Comparison of ENCODE assay signal across 13 cellular contexts in the genomic region with DNA sequence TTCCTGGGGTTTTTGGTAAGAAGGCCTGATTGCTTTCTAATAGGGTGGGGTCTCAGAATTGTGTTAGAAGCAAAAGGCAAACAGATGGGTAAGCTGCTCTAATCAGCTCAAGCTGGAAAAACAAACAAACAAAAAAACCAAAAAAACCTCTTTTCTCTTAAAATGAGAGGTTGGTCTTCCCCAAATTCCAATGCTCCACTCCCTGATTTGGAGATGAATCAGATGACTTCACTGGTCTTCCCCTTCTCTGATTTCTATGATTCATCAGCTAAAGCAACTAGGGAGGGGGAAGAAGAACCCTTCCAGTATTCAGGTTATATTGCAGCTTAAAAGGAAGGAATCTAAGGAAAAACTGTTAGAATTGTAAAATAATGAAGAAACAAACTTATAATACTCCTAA. TPM values are rescaled to one million over a fixed set of nuclear protein-coding genes. Genes with fewer than 3 reads are reported as not detected.
DNase-seq lines count a peak whose midpoint lies in the region; ATAC-seq, FAIRE-seq and TF ChIP-seq lines count a peak whose summit lies in the region.
"Had no signal": no experiment of that assay in that cellular context is flagged by ENCODE, and none has a peak within 500 bp of the region (broad histone marks: within the 10 kb centered on the region; RNA-seq: fewer than 3 reads in every experiment).

No MANE protein-coding gene starts in this region.

- FAIRE-seq in A549 (lab: Jason Lieb, UNC) = peak; percentile 98

- H3K36me3 ChIP-seq in mammary epithelial cell (ENCODE audit: insufficient read depth, low read length) (no peaks in the 10 kb centered on the region), left lung (no peaks in the 10 kb centered on the region)
- H3K36me3 ChIP-seq: BLaER1, esophagus muscularis mucosa, WERI-Rb-1 had no signal

- H3K27me3 ChIP-seq in mammary epithelial cell (ENCODE audit: insufficient read depth, low read length) = no peaks in the 10 kb centered on the region
- H3K27me3 ChIP-seq in left lung = no peaks in the 10 kb centered on the region
- H3K27me3 ChIP-seq: BLaER1, esophagus muscularis mucosa had no signal

- H3K4me1 ChIP-seq in A549 (peaks cover 61% of the 10 kb centered on the region), mammary epithelial cell (ENCODE audit: insufficient read depth, low read length) (peaks cover 39% of the 10 kb centered on the region), left lung (peaks cover 18 to 31% of the 10 kb centered on the region in 2 donors)

- no peak for TF ChIP-seq POLR2A in A549 (IDR thresholded peaks at IDR 0.05; ENCODE audit: low read length)

- peak overlapping the region; percentile 90 for H3K27ac ChIP-seq in A549
- H3K27ac ChIP-seq in mammary epithelial cell (ENCODE audit: insufficient read depth, low read depth, low read length) = peak overlapping the region; percentile 100
- H3K27ac ChIP-seq in left lung = peak overlapping the region; percentile 47 to 72
- H3K27ac ChIP-seq: BLaER1, WERI-Rb-1 had no signal

- TF ChIP-seq CTCF in A549 (IDR thresholded peaks at IDR 0.05) = no peak
- no peak for TF ChIP-seq CTCF in mammary epithelial cell (conservative IDR thresholded peaks at IDR 0.05 in 1 of 2, IDR thresholded peaks at IDR 0.05 in 1 of 2; ENCODE audit: extremely low read depth in 1 of 2, insufficient read depth in 1 of 2, low read depth in 1 of 2, low read length in 2 of 2)
- TF ChIP-seq CTCF in left lung (IDR thresholded peaks at IDR 0.05) = no peak

- H3K79me2 ChIP-seq in mammary epithelial cell (ENCODE audit: insufficient read depth, low read length) = peaks cover 5% of the 10 kb centered on the region

- H3K9ac ChIP-seq in mammary epithelial cell (ENCODE audit: insufficient read depth, low read length) = peak overlapping the region; percentile 62
- H3K9ac ChIP-seq: BLaER1 had no signal

- TF ChIP-seq EP300 in A549 (IDR thresholded peaks at IDR 0.05) = peak in 1 of 2 experiments; percentile 78; a peak in 2 of 5 replicates

- no peak overlapping the region for H3K4me3 ChIP-seq in A549
- H3K4me3 ChIP-seq in mammary epithelial cell (replicated peaks in 1 of 3; ENCODE audit: insufficient read depth in 1 of 3, low read depth in 2 of 3, low read length in 3 of 3) = peak overlapping the region in 1 of 3 experiments; percentile 28
- H3K4me3 ChIP-seq in left lung = no peak overlapping the region
- H3K4me3 ChIP-seq: BLaER1, esophagus muscularis mucosa had no signal

- TF ChIP-seq RAD21 in A549 (conservative IDR thresholded peaks at IDR 0.05 in 1 of 2, IDR thresholded peaks at IDR 0.05 in 1 of 2) = peak in 1 of 2 experiments; percentile 9; a peak in 1 of 5 replicates

- no TSS peak for BruUV-seq in mammary epithelial cell (replicated peaks; lab: Mats Ljungman, UMichigan)

- CTCF ChIA-PET in A549 (lab: Yijun Ruan, JAX) (interaction anchor here (0.7 to 4.5 kb wide), 7 partner anchors 9 to 46 kb away, joined by 3 to 20 read pairs (median 4); a partner anchor contains a TSS), mammary epithelial cell (lab: Charles Lee; ENCODE audit: low non-redundant PET) (interaction anchor here (0.5 kb wide), 1 partner anchor 36 kb away, joined by 4 read pairs; no protein-coding TSS in a partner anchor)

- no peaks in the 10 kb centered on the region for H3K9me3 ChIP-seq in A549
- no peaks in the 10 kb centered on the region for H3K9me3 ChIP-seq in mammary epithelial cell (replicated peaks; ENCODE audit: insufficient read depth, low read length)
- no peaks in the 10 kb centered on the region for H3K9me3 ChIP-seq in left lung
- H3K9me3 ChIP-seq: BLaER1, esophagus muscularis mucosa had no signal

- H2AFZ ChIP-seq in mammary epithelial cell (ENCODE audit: low read depth, low read length) = no peak overlapping the region

- intact Hi-C loops in mammary epithelial cell (cut with micrococcal nuclease) (no loop called here), left lung (cut with DNase I) (no loop called here)

- H4K20me1 ChIP-seq in mammary epithelial cell (ENCODE audit: insufficient read depth, low read length) = no peaks in the 10 kb centered on the region
- H4K20me1 ChIP-seq: BLaER1 had no signal

- dilution Hi-C loops in mammary epithelial cell (cut with HindIII; ENCODE audit: low sequenced_read_pairs) = no loop called here

- ATAC-seq in A549 = peak; percentile 82
- peak; percentile 72 for ATAC-seq in left lung
- ATAC-seq in GM18511 (IDR thresholded peaks at IDR 0.05; ENCODE audit: unreplicated experiment) = no peak

- POLR2A ChIA-PET in A549 (lab: Yijun Ruan, JAX) = interaction anchor here (0.6 to 4.7 kb wide), 6 partner anchors 12 to 45 kb away, joined by 3 to 152 read pairs (median 4); a partner anchor contains a TSS

- DNase-seq in A549 (ENCODE audit: low read depth in 1 of 2, low spot score in 1 of 2) (peak; percentile 93 to 98), HT1080 (ENCODE audit: low read depth) (peak; percentile 80), mammary epithelial cell (peak; percentile 84), left lung (no peak), anterior cingulate cortex (lab: John Stamatoyannopoulos, UW) (no peak), ureter (ENCODE audit: low spot score) (no peak)
- no peak for DNase-seq in effector CD4-positive, alpha-beta T cell
- DNase-seq: activated naive CD4-positive, alpha-beta T cell treated with anti-CD3 and anti-CD28 coated beads, Interleukin-2, amount 10 ng/mL, durations not matched to agents 7 days and 5 days; NCI-H345; WERI-Rb-1 had no signal

- H3K4me2 ChIP-seq in A549 (peak overlapping the region; percentile 81), mammary epithelial cell (ENCODE audit: insufficient read depth, low read depth, low read length) (peak overlapping the region; percentile 57)
- H3K4me2 ChIP-seq: BLaER1 had no signal

- in situ Hi-C loops in mammary epithelial cell (cut with MboI; ENCODE audit: low sequenced_read_pairs in 2 of 2) = no loop called here

TF ChIP-seq in A549, 52 proteins besides CTCF, POLR2A, EP300 and RAD21 (continues in another document):
- no peak for TF ChIP-seq EHF (CRISPR knock-in tag; IDR thresholded peaks at IDR 0.05)
- no peak for TF ChIP-seq FOXS1 (CRISPR knock-in tag; IDR thresholded peaks at IDR 0.05)
- no peak for TF ChIP-seq MAZ (IDR thresholded peaks at IDR 0.05; ENCODE audit: borderline replicate concordance, low read depth, low read length)
- TF ChIP-seq, protein P1, sequence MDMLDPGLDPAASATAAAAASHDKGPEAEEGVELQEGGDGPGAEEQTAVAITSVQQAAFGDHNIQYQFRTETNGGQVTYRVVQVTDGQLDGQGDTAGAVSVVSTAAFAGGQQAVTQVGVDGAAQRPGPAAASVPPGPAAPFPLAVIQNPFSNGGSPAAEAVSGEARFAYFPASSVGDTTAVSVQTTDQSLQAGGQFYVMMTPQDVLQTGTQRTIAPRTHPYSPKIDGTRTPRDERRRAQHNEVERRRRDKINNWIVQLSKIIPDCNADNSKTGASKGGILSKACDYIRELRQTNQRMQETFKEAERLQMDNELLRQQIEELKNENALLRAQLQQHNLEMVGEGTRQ (IDR thresholded peaks at IDR 0.05) = no peak
- no peak for TF ChIP-seq MYC (IDR thresholded peaks at IDR 0.05; ENCODE audit: borderline replicate concordance, low read length)
- TF ChIP-seq, protein P2, sequence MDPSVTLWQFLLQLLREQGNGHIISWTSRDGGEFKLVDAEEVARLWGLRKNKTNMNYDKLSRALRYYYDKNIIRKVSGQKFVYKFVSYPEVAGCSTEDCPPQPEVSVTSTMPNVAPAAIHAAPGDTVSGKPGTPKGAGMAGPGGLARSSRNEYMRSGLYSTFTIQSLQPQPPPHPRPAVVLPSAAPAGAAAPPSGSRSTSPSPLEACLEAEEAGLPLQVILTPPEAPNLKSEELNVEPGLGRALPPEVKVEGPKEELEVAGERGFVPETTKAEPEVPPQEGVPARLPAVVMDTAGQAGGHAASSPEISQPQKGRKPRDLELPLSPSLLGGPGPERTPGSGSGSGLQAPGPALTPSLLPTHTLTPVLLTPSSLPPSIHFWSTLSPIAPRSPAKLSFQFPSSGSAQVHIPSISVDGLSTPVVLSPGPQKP (IDR thresholded peaks at IDR 0.05; ENCODE audit: low read depth, low read length) = no peak
- no peak for TF ChIP-seq TFCP2L1 (CRISPR knock-in tag; IDR thresholded peaks at IDR 0.05)
- no peak for TF ChIP-seq NFE2L2 (conservative IDR thresholded peaks at IDR 0.05; ENCODE audit: low read length)
- TF ChIP-seq FOSL2 (IDR thresholded peaks at IDR 0.05) = peak; percentile 88
- TF ChIP-seq FOSL2 (CRISPR knock-in tag; IDR thresholded peaks at IDR 0.05) = peak; percentile 97
- TF ChIP-seq, protein P3, sequence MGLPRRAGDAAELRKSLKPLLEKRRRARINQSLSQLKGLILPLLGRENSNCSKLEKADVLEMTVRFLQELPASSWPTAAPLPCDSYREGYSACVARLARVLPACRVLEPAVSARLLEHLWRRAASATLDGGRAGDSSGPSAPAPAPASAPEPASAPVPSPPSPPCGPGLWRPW (IDR thresholded peaks at IDR 0.05) = no peak
- TF ChIP-seq MAFK (IDR thresholded peaks at IDR 0.05; ENCODE audit: partially characterized antibody) = no peak
- no peak for TF ChIP-seq HOXB5 (CRISPR knock-in tag; IDR thresholded peaks at IDR 0.05)
- TF ChIP-seq RNF2 (IDR thresholded peaks at IDR 0.05; ENCODE audit: borderline replicate concordance, low read depth) = no peak
- no peak for TF ChIP-seq HDAC2 (IDR thresholded peaks at IDR 0.05)
- no peak for TF ChIP-seq CHD4 (IDR thresholded peaks at IDR 0.05; ENCODE audit: borderline replicate concordance)
- TF ChIP-seq ZNF302 (CRISPR knock-in tag; IDR thresholded peaks at IDR 0.05) = no peak
- TF ChIP-seq JUN (IDR thresholded peaks at IDR 0.05) = peak in 1 of 2 experiments; percentile 78; a peak in 4 of 5 replicates
- no peak for TF ChIP-seq FOSB (CRISPR knock-in tag; IDR thresholded peaks at IDR 0.05)
- TF ChIP-seq ZSCAN20 (CRISPR knock-in tag; IDR thresholded peaks at IDR 0.05) = no peak
- TF ChIP-seq NPAS2 (CRISPR knock-in tag; IDR thresholded peaks at IDR 0.05; ENCODE audit: borderline replicate concordance) = no peak
- no peak for TF ChIP-seq BHLHE40 (IDR thresholded peaks at IDR 0.05; ENCODE audit: low read depth, low read length)
- TF ChIP-seq TP53 (CRISPR knock-in tag; IDR thresholded peaks at IDR 0.05) = no peak

RNA-seq across cellular contexts. Expression of a gene that starts 9.6 kb away (rescaled TPM):
- polyA plus RNA-seq in A549 (2011; rRNA removed) (5,725 and 5,746 TPM in 2 replicates), A549 (2017; fragmentation: RNase III; extraction: RNeasy Plus Mini Kit Qiagen cat#74134 plus additional on column Dnase treatment) (4,707 to 5,021 TPM (median 4,900 TPM) in 3 replicates), mammary epithelial cell (10,424 TPM)
- polyA plus RNA-seq in A549 (2012; cell fraction: cytosol; rRNA removed) = 4,340 and 4,409 TPM in 2 replicates
- polyA plus RNA-seq in A549 (2012; cell fraction: nucleus; rRNA removed) = 2,599 and 4,127 TPM in 2 replicates
- polyA minus RNA-seq in A549 (2011; rRNA and poly(A)+ RNA removed) = 4,094 and 4,183 TPM in 2 replicates
- 3,876 and 3,948 TPM in 2 replicates for total RNA-seq in HT1080 (2014; rRNA removed; shearing (Covaris generic))
- 3,764 and 3,966 TPM in 2 replicates for polyA plus RNA-seq in HT1080 (2015; cell fraction: cytosol; rRNA removed)
- polyA plus RNA-seq in HT1080 (2015; cell fraction: nucleus; rRNA removed) = 5,018 and 5,424 TPM in 2 replicates
- total RNA-seq in mammary epithelial cell (1,000 to 10,000 TPM; 5,384 to 5,597 TPM), left lung (1,000 to 10,000 TPM; 1,567 to 1,593 TPM), ureter (684 TPM)
- polyA minus RNA-seq in mammary epithelial cell = 5,891 TPM

Comparison
In these comparisons a context has a peak if more than half of its experiments do, and no peak if none do; other contexts are left out.
1. DNase-seq: peak in A549 (2 of 2), HT1080 (single experiment) and mammary epithelial cell (single experiment); none in left lung (0 of 2), anterior cingulate cortex (0 of 58), ureter (single experiment) and effector CD4-positive, alpha-beta T cell (single experiment).
2. Peak in every context shown above with its lines, with median percentiles within 50 percentile points of each other: H3K27ac ChIP-seq.